12 cellular contexts compared by ENCODE assay signal in genomic region chr15:91268510-91268909, GRCh38.
DNase-seq lines count a peak whose midpoint lies in the region; ATAC-seq, FAIRE-seq and TF ChIP-seq lines count a peak whose summit lies in the region.
"Had no signal": no experiment of that assay in that cellular context is flagged by ENCODE, and none has a peak within 500 bp of the region (broad histone marks: within the 10 kb centered on the region; RNA-seq: fewer than 3 reads in every experiment).

No MANE protein-coding gene starts in this region.

- H3K4me1 ChIP-seq in mammary epithelial cell (ENCODE audit: insufficient read depth, low read length), result peaks cover 11% of the 10 kb centered on the region
- H3K4me1 ChIP-seq in vagina, result peaks cover 22% of the 10 kb centered on the region

- H3K27ac ChIP-seq in mammary epithelial cell (ENCODE audit: insufficient read depth, low read depth, low read length) (no peak overlapping the region), vagina (no peak overlapping the region)
- H3K27ac ChIP-seq: SK-N-MC had no signal

- no peak overlapping the region for H2AFZ ChIP-seq in mammary epithelial cell (ENCODE audit: low read depth, low read length)

- no peak overlapping the region for H3K4me2 ChIP-seq in mammary epithelial cell (ENCODE audit: insufficient read depth, low read depth, low read length)

- no peaks in the 10 kb centered on the region for H3K9me3 ChIP-seq in mammary epithelial cell (replicated peaks; ENCODE audit: insufficient read depth, low read length)
- H3K9me3 ChIP-seq in vagina, result no peaks in the 10 kb centered on the region

- CTCF ChIA-PET in MCF 10A (lab: Yijun Ruan, JAX) (interaction anchor here (0.7 to 2.9 kb wide), 9 partner anchors 22 to 673 kb away, joined by 3 to 35 read pairs (median 3); partner anchors contain the start of gene HDDC3), mammary epithelial cell (lab: Charles Lee; ENCODE audit: low non-redundant PET) (interaction anchor here (0.6 kb wide), 1 partner anchor 321 kb away, joined by 5 read pairs; no protein-coding TSS in a partner anchor)

- no peak for FAIRE-seq in bronchial epithelial cell (lab: Jason Lieb, UNC)

- H3K79me2 ChIP-seq in mammary epithelial cell (ENCODE audit: insufficient read depth, low read length), result no peaks in the 10 kb centered on the region

- dilution Hi-C loops in mammary epithelial cell (cut with HindIII; ENCODE audit: low sequenced_read_pairs), result loop anchor here (25.0 kb wide), 1 partner anchor 206 kb away; no protein-coding TSS in a partner anchor

- TF ChIP-seq POLR2A in vagina (IDR thresholded peaks at IDR 0.05), result no peak

- peaks cover 28% of the 10 kb centered on the region for H3K27me3 Mint-ChIP-seq in MCF 10A (ENCODE audit: insufficient read depth, unreplicated experiment)

- H3K4me3 Mint-ChIP-seq in MCF 10A (ENCODE audit: unreplicated experiment), result no peak overlapping the region
- H3K4me3 Mint-ChIP-seq: CD4-positive, alpha-beta memory T cell; stimulated activated naive B cell treated with anti-CD40 and anti-IgM and Interleukin-4, amounts not matched to agents 10 μg/mL and 1 μg/mL and 100 μg/mL, for 72 hours had no signal

- peaks cover 9% of the 10 kb centered on the region for H3K4me1 Mint-ChIP-seq in MCF 10A (ENCODE audit: insufficient read depth, unreplicated experiment)

- no peaks in the 10 kb centered on the region for H3K27me3 ChIP-seq in mammary epithelial cell (ENCODE audit: insufficient read depth, low read length)
- H3K27me3 ChIP-seq in bronchial epithelial cell (ENCODE audit: control insufficient read depth, insufficient read depth, low read length), result no peaks in the 10 kb centered on the region
- no peaks in the 10 kb centered on the region for H3K27me3 ChIP-seq in vagina

- H3K4me3 ChIP-seq in mammary epithelial cell (replicated peaks in 1 of 3; ENCODE audit: insufficient read depth in 1 of 3, low read depth in 2 of 3, low read length in 3 of 3), result no peak overlapping the region
- no peak overlapping the region for H3K4me3 ChIP-seq in bronchial epithelial cell (ENCODE audit: low read depth, low read length)
- no peak overlapping the region for H3K4me3 ChIP-seq in vagina
- H3K4me3 ChIP-seq: SK-N-MC had no signal

- ATAC-seq in stimulated activated naive CD8-positive, alpha-beta T cell treated with anti-CD3 and anti-CD28 coated beads, Interleukin-15, Interleukin-2, amounts not matched to agents 100 U/mL and 50 U/mL, for 24 hours, result no peak
- no peak for ATAC-seq in activated CD4-positive, CD25-positive, alpha-beta regulatory T cell treated with anti-CD3 and anti-CD28 coated beads, Interleukin-2, amount 50 U/mL, for 24 hours
- ATAC-seq in esophagus mucosa, result no peak

- no peak overlapping the region for H3K27ac Mint-ChIP-seq in MCF 10A (ENCODE audit: low read depth, unreplicated experiment)
- H3K27ac Mint-ChIP-seq: stimulated activated naive B cell treated with anti-CD40 and anti-IgM and Interleukin-4, amounts not matched to agents 10 μg/mL and 1 μg/mL and 100 μg/mL, for 72 hours had no signal

- DNase-seq in MCF 10A (ENCODE audit: unreplicated experiment) (no peak), mammary epithelial cell (no peak), NAMALWA (ENCODE audit: low spot score) (peak; percentile 48), bronchial epithelial cell (ENCODE audit: low read depth) (no peak), vagina (ENCODE audit: extremely low spot score in 2 of 2) (no peak)
- DNase-seq in stimulated activated naive CD8-positive, alpha-beta T cell treated with anti-CD3 and anti-CD28 coated beads, Interleukin-15, Interleukin-2, amounts not matched to agents 100 U/mL and 50 U/mL, for 24 hours, result peak; percentile 23
- DNase-seq: CD4-positive, alpha-beta memory T cell; NCI-H1092; stimulated activated naive B cell treated with anti-CD40 and anti-IgM and Interleukin-4, amounts not matched to agents 10 μg/mL and 1 μg/mL and 100 μg/mL, for 72 hours had no signal

- H3K9ac ChIP-seq in mammary epithelial cell (ENCODE audit: insufficient read depth, low read length), result no peak overlapping the region

- intact Hi-C loops in MCF 10A (cut with micrococcal nuclease), result no loop called here
- intact Hi-C loops in mammary epithelial cell (cut with micrococcal nuclease), result no loop called here
- intact Hi-C loops in vagina (cut with DNase I), result loop anchor here (10.0 kb wide), 1 partner anchor 324 kb away; no protein-coding TSS in a partner anchor

- in situ Hi-C loops in mammary epithelial cell (cut with MboI; ENCODE audit: low sequenced_read_pairs in 2 of 2), result no loop called here

- TF ChIP-seq CTCF in MCF 10A (IDR thresholded peaks at IDR 0.05; ENCODE audit: unreplicated experiment) (peak; percentile 17), mammary epithelial cell (conservative IDR thresholded peaks at IDR 0.05 in 1 of 2, IDR thresholded peaks at IDR 0.05 in 1 of 2; ENCODE audit: extremely low read depth in 1 of 2, insufficient read depth in 1 of 2, low read depth in 1 of 2, low read length in 2 of 2) (peak in 1 of 2 donors; percentile 28), bronchial epithelial cell (IDR thresholded peaks at IDR 0.05; ENCODE audit: insufficient read depth, low read length, severe bottlenecking) (peak; percentile 20), vagina (IDR thresholded peaks at IDR 0.05) (no peak)

- no TSS peak for BruUV-seq in MCF 10A (replicated peaks; lab: Mats Ljungman, UMichigan)
- BruUV-seq in mammary epithelial cell (replicated peaks; lab: Mats Ljungman, UMichigan), result no TSS peak

- no peaks in the 10 kb centered on the region for H4K20me1 ChIP-seq in mammary epithelial cell (ENCODE audit: insufficient read depth, low read length)

- H3K36me3 Mint-ChIP-seq in MCF 10A (ENCODE audit: insufficient read depth, unreplicated experiment), result no peaks in the 10 kb centered on the region
- H3K36me3 Mint-ChIP-seq: CD4-positive, alpha-beta memory T cell; stimulated activated naive B cell treated with anti-CD40 and anti-IgM and Interleukin-4, amounts not matched to agents 10 μg/mL and 1 μg/mL and 100 μg/mL, for 72 hours had no signal

- POLR2A ChIA-PET in MCF 10A (lab: Yijun Ruan, JAX), result no interaction called here

- 83% methylated on average over 9 of the region's 11 CpGs for WGBS in mammary epithelial cell (ENCODE audit: low coverage, missing lambda C conversion rate)

- no peaks in the 10 kb centered on the region for H3K36me3 ChIP-seq in mammary epithelial cell (ENCODE audit: insufficient read depth, low read length)
- H3K36me3 ChIP-seq in bronchial epithelial cell (ENCODE audit: control insufficient read depth, insufficient read depth, low read length), result no peaks in the 10 kb centered on the region
- H3K36me3 ChIP-seq in vagina, result no peaks in the 10 kb centered on the region

- H3K9me3 Mint-ChIP-seq in MCF 10A (ENCODE audit: unreplicated experiment), result no peaks in the 10 kb centered on the region
- H3K9me3 Mint-ChIP-seq: CD4-positive, alpha-beta memory T cell; stimulated activated naive B cell treated with anti-CD40 and anti-IgM and Interleukin-4, amounts not matched to agents 10 μg/mL and 1 μg/mL and 100 μg/mL, for 72 hours had no signal

Comparison
In these comparisons a context has a peak if more than half of its experiments do, and no peak if none do; other contexts are left out.
1. DNase-seq: peak in NAMALWA (single experiment) and stimulated activated naive CD8-positive, alpha-beta T cell treated with anti-CD3 and anti-CD28 coated beads, Interleukin-15, Interleukin-2, amounts not matched to agents 100 U/mL and 50 U/mL, for 24 hours (single experiment); none in MCF 10A (single experiment), mammary epithelial cell (single experiment), bronchial epithelial cell (single experiment) and vagina (0 of 2).
2. CTCF ChIP-seq: peak in MCF 10A (single experiment) and bronchial epithelial cell (single experiment); none in vagina (0 of 3).